In genomic region chr13:79776538-79776937, GRCh38 we compare ENCODE assay signal across 11 cellular contexts.
A peak's percentile ranks its signal among the peaks of the same experiment; 100 is the strongest.
DNase-seq lines count a peak whose midpoint lies in the region; ATAC-seq, FAIRE-seq and TF ChIP-seq lines count a peak whose summit lies in the region.
"Had no signal": no experiment of that assay in that cellular context is flagged by ENCODE, and none has a peak within 500 bp of the region (broad histone marks: within the 10 kb centered on the region; RNA-seq: fewer than 3 reads in every experiment).

No MANE protein-coding gene starts in this region.

- H3K9me2 ChIP-seq in SK-N-SH = no peaks in the 10 kb centered on the region

- H2AFZ ChIP-seq in SK-N-SH (ENCODE audit: low read depth) = no peak overlapping the region

- H3K27me3 ChIP-seq in SK-N-SH (ENCODE audit: insufficient read depth) (no peaks in the 10 kb centered on the region), SJCRH30 (no peaks in the 10 kb centered on the region), upper lobe of right lung (no peaks in the 10 kb centered on the region)

- DNase-seq in SK-N-SH (no peak), SJCRH30 (peak; percentile 70 to 93), fibroblast of the aortic adventitia (ENCODE audit: low read depth) (peak; percentile 65), upper lobe of right lung (no peak), GM12892 (ENCODE audit: insufficient read length) (no peak), coronary artery (ENCODE audit: low spot score) (no peak), NCI-H345 treated with DMSO at 0.1 percent for 48 hours (lab: John Stamatoyannopoulos, UW; ENCODE audit: unreplicated experiment) (no peak)
- DNase-seq: activated CD8-positive, alpha-beta memory T cell treated with anti-CD3 and anti-CD28 coated beads, Interleukin-2, amount 50 U/mL, for 4 hours; NCI-H1436 treated with DMSO at 0.1 percent for 48 hours had no signal

- peaks cover 6% of the 10 kb centered on the region for H3F3A ChIP-seq in SK-N-SH (replicated peaks; ENCODE audit: insufficient read depth)

- no peak for FAIRE-seq in GM12892 (lab: Jason Lieb, UNC)

- ATAC-seq in SK-N-SH treated with all-trans-retinoic acid at 6 μM for 48 hours (no peak), upper lobe of right lung (peak; percentile 44)

- POLR2A ChIA-PET in SK-N-SH (lab: Yijun Ruan, JAX) = no interaction called here

- H4K20me1 ChIP-seq in SK-N-SH (ENCODE audit: insufficient read depth) = no peaks in the 10 kb centered on the region

- H3K4me1 ChIP-seq in SK-N-SH (ENCODE audit: control insufficient read depth in 1 of 2, insufficient read depth in 2 of 2, low read depth in 1 of 2, low read length in 1 of 2) (peaks cover 7 to 17% of the 10 kb centered on the region in 2 experiments), SJCRH30 (peaks cover 67% of the 10 kb centered on the region), upper lobe of right lung (peaks cover 13% of the 10 kb centered on the region)

- no peak overlapping the region for H3K9ac ChIP-seq in SK-N-SH

- H3K9me3 ChIP-seq in SK-N-SH = peaks cover 2% of the 10 kb centered on the region; the same call in 1 of the 2 replicates
- H3K9me3 ChIP-seq in SJCRH30 (replicated peaks) = peaks cover 8% of the 10 kb centered on the region
- peaks cover 6% of the 10 kb centered on the region for H3K9me3 ChIP-seq in upper lobe of right lung

- CTCF ChIA-PET in SK-N-SH (lab: Yijun Ruan, JAX) = no interaction called here

- TF ChIP-seq CTCF in SK-N-SH (IDR thresholded peaks at IDR 0.05) (no peak), fibroblast of the aortic adventitia (IDR thresholded peaks at IDR 0.05; ENCODE audit: insufficient read depth, low read length) (no peak), upper lobe of right lung (IDR thresholded peaks at IDR 0.05) (no peak), coronary artery (IDR thresholded peaks at IDR 0.05) (no peak)

- intact Hi-C loops in upper lobe of right lung (cut with DNase I) = no loop called here

- H3K36me3 ChIP-seq in SK-N-SH (replicated peaks in 1 of 2; ENCODE audit: control insufficient read depth in 1 of 2, insufficient read depth in 2 of 2, low read length in 1 of 2) (no peaks in the 10 kb centered on the region), SJCRH30 (no peaks in the 10 kb centered on the region), upper lobe of right lung (no peaks in the 10 kb centered on the region)
- H3K36me3 ChIP-seq: thoracic aorta had no signal

- H3K4me3 ChIP-seq in SK-N-SH (ENCODE audit: low read depth in 2 of 2, low read length in 1 of 2) (no peak overlapping the region), SJCRH30 (no peak overlapping the region), fibroblast of the aortic adventitia (ENCODE audit: low read depth, low read length) (no peak overlapping the region), upper lobe of right lung (no peak overlapping the region), coronary artery (no peak overlapping the region)
- H3K4me3 ChIP-seq: thoracic aorta had no signal

- TF ChIP-seq POLR2A in GM12892 (IDR thresholded peaks at IDR 0.05; ENCODE audit: low read depth, low read length) = no peak

- no peaks in the 10 kb centered on the region; the same call in 1 of the 2 replicates for H3K79me2 ChIP-seq in SK-N-SH (ENCODE audit: insufficient read depth)

- H3K4me2 ChIP-seq in SK-N-SH = no peak overlapping the region

- H3K27ac ChIP-seq in SK-N-SH (ENCODE audit: low read depth in 2 of 2, low read length in 1 of 2) (peak overlapping the region; percentile 12 to 76; a peak in 3 of 4 replicates), SJCRH30 (peak overlapping the region; percentile 96), upper lobe of right lung (no peak overlapping the region), coronary artery (no peak overlapping the region)
- H3K27ac ChIP-seq: thoracic aorta had no signal

- TF ChIP-seq EP300 in SK-N-SH (IDR thresholded peaks at IDR 0.05; ENCODE audit: borderline replicate concordance in 1 of 2, low read depth in 1 of 2, low read length in 1 of 2) = no peak

- 100% methylated on average over 1 of the region's 1 CpG for WGBS in SK-N-SH (ENCODE audit: low lambda C conversion rate)

- TF ChIP-seq RAD21 in SK-N-SH (IDR thresholded peaks at IDR 0.05; ENCODE audit: low read length) = no peak

TF ChIP-seq in SK-N-SH, 30 proteins besides CTCF, POLR2A, EP300 and RAD21 (continues in another document):
- TF ChIP-seq NFIC (IDR thresholded peaks at IDR 0.05; ENCODE audit: borderline replicate concordance) = no peak
- TF ChIP-seq, protein P1, sequence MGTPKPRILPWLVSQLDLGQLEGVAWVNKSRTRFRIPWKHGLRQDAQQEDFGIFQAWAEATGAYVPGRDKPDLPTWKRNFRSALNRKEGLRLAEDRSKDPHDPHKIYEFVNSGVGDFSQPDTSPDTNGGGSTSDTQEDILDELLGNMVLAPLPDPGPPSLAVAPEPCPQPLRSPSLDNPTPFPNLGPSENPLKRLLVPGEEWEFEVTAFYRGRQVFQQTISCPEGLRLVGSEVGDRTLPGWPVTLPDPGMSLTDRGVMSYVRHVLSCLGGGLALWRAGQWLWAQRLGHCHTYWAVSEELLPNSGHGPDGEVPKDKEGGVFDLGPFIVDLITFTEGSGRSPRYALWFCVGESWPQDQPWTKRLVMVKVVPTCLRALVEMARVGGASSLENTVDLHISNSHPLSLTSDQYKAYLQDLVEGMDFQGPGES (IDR thresholded peaks at IDR 0.05; ENCODE audit: low read depth, low read length) = no peak
- no peak for TF ChIP-seq FOXJ3 (CRISPR knock-in tag; IDR thresholded peaks at IDR 0.05)
- no peak for TF ChIP-seq MEF2A (IDR thresholded peaks at IDR 0.05; ENCODE audit: borderline replicate concordance, low read depth)
- no peak for TF ChIP-seq MAX (IDR thresholded peaks at IDR 0.05; ENCODE audit: low read depth)
- no peak for TF ChIP-seq USF2 (IDR thresholded peaks at IDR 0.05; ENCODE audit: borderline replicate concordance, low read depth, low read length)
- TF ChIP-seq TEAD4 (IDR thresholded peaks at IDR 0.05; ENCODE audit: borderline replicate concordance, insufficient read depth) = no peak
- TF ChIP-seq SIN3A (IDR thresholded peaks at IDR 0.05; ENCODE audit: borderline replicate concordance, low read depth, low read length) = no peak
- TF ChIP-seq GATA2 (CRISPR knock-in tag; IDR thresholded peaks at IDR 0.05) = no peak

TF ChIP-seq in SK-N-SH treated with all-trans-retinoic acid at 6 μM for 48 hours, 23 proteins besides CTCF, POLR2A, EP300 and RAD21 (continues in another document):
- no peak for TF ChIP-seq CSDC2 (CRISPR knock-in tag; IDR thresholded peaks at IDR 0.05)
- no peak for TF ChIP-seq TOX (CRISPR knock-in tag; IDR thresholded peaks at IDR 0.05; ENCODE audit: borderline replicate concordance)
- TF ChIP-seq RARB (CRISPR knock-in tag; IDR thresholded peaks at IDR 0.05) = no peak
- no peak for TF ChIP-seq GLIS3 (CRISPR knock-in tag; IDR thresholded peaks at IDR 0.05)
- TF ChIP-seq ZFP30 (CRISPR knock-in tag; IDR thresholded peaks at IDR 0.05) = no peak
- TF ChIP-seq ARNTL (CRISPR knock-in tag; IDR thresholded peaks at IDR 0.05; ENCODE audit: borderline replicate concordance, low read depth) = no peak
- TF ChIP-seq TSHZ2 (CRISPR knock-in tag; IDR thresholded peaks at IDR 0.05) = no peak
- no peak for TF ChIP-seq BACH2 (CRISPR knock-in tag; IDR thresholded peaks at IDR 0.05; ENCODE audit: borderline replicate concordance)
- TF ChIP-seq, protein P2, sequence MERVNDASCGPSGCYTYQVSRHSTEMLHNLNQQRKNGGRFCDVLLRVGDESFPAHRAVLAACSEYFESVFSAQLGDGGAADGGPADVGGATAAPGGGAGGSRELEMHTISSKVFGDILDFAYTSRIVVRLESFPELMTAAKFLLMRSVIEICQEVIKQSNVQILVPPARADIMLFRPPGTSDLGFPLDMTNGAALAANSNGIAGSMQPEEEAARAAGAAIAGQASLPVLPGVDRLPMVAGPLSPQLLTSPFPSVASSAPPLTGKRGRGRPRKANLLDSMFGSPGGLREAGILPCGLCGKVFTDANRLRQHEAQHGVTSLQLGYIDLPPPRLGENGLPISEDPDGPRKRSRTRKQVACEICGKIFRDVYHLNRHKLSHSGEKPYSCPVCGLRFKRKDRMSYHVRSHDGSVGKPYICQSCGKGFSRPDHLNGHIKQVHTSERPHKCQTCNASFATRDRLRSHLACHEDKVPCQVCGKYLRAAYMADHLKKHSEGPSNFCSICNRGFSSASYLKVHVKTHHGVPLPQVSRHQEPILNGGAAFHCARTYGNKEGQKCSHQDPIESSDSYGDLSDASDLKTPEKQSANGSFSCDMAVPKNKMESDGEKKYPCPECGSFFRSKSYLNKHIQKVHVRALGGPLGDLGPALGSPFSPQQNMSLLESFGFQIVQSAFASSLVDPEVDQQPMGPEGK (CRISPR knock-in tag; IDR thresholded peaks at IDR 0.05; ENCODE audit: borderline replicate concordance) = no peak
- TF ChIP-seq ESRRG (CRISPR knock-in tag; IDR thresholded peaks at IDR 0.05) = no peak

Comparison
In these comparisons a context has a peak if more than half of its experiments do, and no peak if none do; other contexts are left out.
1. DNase-seq: peak in SJCRH30 (2 of 2) and fibroblast of the aortic adventitia (single experiment); none in SK-N-SH (single experiment), upper lobe of right lung (single experiment), GM12892 (single experiment), coronary artery (single experiment) and NCI-H345 treated with DMSO at 0.1 percent for 48 hours (single experiment).
2. H3K27ac ChIP-seq: peak in SK-N-SH (2 of 2) and SJCRH30 (single experiment); none in upper lobe of right lung (single experiment) and coronary artery (0 of 2).